ENCODE assay signal across 1 cellular context in genomic region chr2:72077702-72078169, GRCh38.
TF ChIP-seq lines count a peak whose summit lies in the region.

No MANE protein-coding gene starts in this region.

TF ChIP-seq in HepG2, 621 proteins besides CTCF, POLR2A, EP300 and RAD21 (continued from another document):
- TF ChIP-seq E2F5 (CRISPR knock-in tag; conservative IDR thresholded peaks at IDR 0.05): no peak
- TF ChIP-seq POGZ (CRISPR knock-in tag; IDR thresholded peaks at IDR 0.05): peak; percentile 79; the same call in 1 of the 2 replicates
- TF ChIP-seq ZNF383 (CRISPR knock-in tag; IDR thresholded peaks at IDR 0.05; ENCODE audit: borderline replicate concordance): no peak
- TF ChIP-seq KLF15 (CRISPR knock-in tag; IDR thresholded peaks at IDR 0.05; ENCODE audit: borderline replicate concordance): no peak
- no peak for TF ChIP-seq ZNF354B (CRISPR knock-in tag; IDR thresholded peaks at IDR 0.05)
- peak; percentile 98 for TF ChIP-seq NKX3-1 (CRISPR knock-in tag; IDR thresholded peaks at IDR 0.05)
- TF ChIP-seq ETV5 (CRISPR knock-in tag; IDR thresholded peaks at IDR 0.05; ENCODE audit: borderline replicate concordance): peak; percentile 97
- TF ChIP-seq ZNF136 (CRISPR knock-in tag; IDR thresholded peaks at IDR 0.05; ENCODE audit: low read depth): no peak
- no peak for TF ChIP-seq MNT (IDR thresholded peaks at IDR 0.05)
- TF ChIP-seq HNF1B (CRISPR knock-in tag; IDR thresholded peaks at IDR 0.05): peak; percentile 91
- no peak for TF ChIP-seq HNRNPL (IDR thresholded peaks at IDR 0.05; ENCODE audit: low read depth, low read length)
- TF ChIP-seq ZSCAN30 (CRISPR knock-in tag; IDR thresholded peaks at IDR 0.05): no peak
- TF ChIP-seq ZNF431 (CRISPR knock-in tag; IDR thresholded peaks at IDR 0.05; ENCODE audit: borderline replicate concordance, low read depth): no peak; the same call in 1 of the 2 replicates
- TF ChIP-seq ATAD3A (CRISPR knock-in tag; IDR thresholded peaks at IDR 0.05): no peak
- TF ChIP-seq TRIM22 (IDR thresholded peaks at IDR 0.05): no peak
- peak; percentile 100 for TF ChIP-seq HMG20A (CRISPR knock-in tag; IDR thresholded peaks at IDR 0.05; ENCODE audit: borderline replicate concordance)
- TF ChIP-seq USF2 (IDR thresholded peaks at IDR 0.05; ENCODE audit: low read depth, low read length): no peak
- TF ChIP-seq USF2 (CRISPR knock-in tag; IDR thresholded peaks at IDR 0.05; ENCODE audit: borderline replicate concordance): no peak
- TF ChIP-seq BRCA1 (CRISPR knock-in tag; IDR thresholded peaks at IDR 0.05): no peak
- no peak for TF ChIP-seq ZNF292 (CRISPR knock-in tag; IDR thresholded peaks at IDR 0.05; ENCODE audit: borderline replicate concordance, low read depth)
- TF ChIP-seq REST (IDR thresholded peaks at IDR 0.05; ENCODE audit: borderline replicate concordance in 1 of 2, low read depth in 1 of 2, low read length in 2 of 2): peak in 1 of 2 experiments; percentile 84; a peak in 2 of 4 replicates
- peak; percentile 95; the same call in 1 of the 2 replicates for TF ChIP-seq MBD4 (IDR thresholded peaks at IDR 0.05; ENCODE audit: borderline replicate concordance, low read length)
- no peak for TF ChIP-seq PHB2 (IDR thresholded peaks at IDR 0.05; ENCODE audit: partially characterized antibody)
- peak; percentile 95 for TF ChIP-seq MLX (CRISPR knock-in tag; IDR thresholded peaks at IDR 0.05)
- no peak for TF ChIP-seq SMARCE1 (IDR thresholded peaks at IDR 0.05; ENCODE audit: borderline replicate concordance)
- no peak for TF ChIP-seq ZBTB46 (CRISPR knock-in tag; IDR thresholded peaks at IDR 0.05; ENCODE audit: borderline replicate concordance)
- peak; percentile 73 for TF ChIP-seq GATAD1 (CRISPR knock-in tag; IDR thresholded peaks at IDR 0.05)
- peak; percentile 94; the same call in 1 of the 2 replicates for TF ChIP-seq GATA4 (IDR thresholded peaks at IDR 0.05; ENCODE audit: borderline replicate concordance, low read depth)
- no peak for TF ChIP-seq ZNF737 (CRISPR knock-in tag; IDR thresholded peaks at IDR 0.05; ENCODE audit: borderline replicate concordance)
- TF ChIP-seq BATF2 (CRISPR knock-in tag; IDR thresholded peaks at IDR 0.05): no peak
- no peak for TF ChIP-seq PRDM15 (CRISPR knock-in tag; IDR thresholded peaks at IDR 0.05)
- TF ChIP-seq SPEN (CRISPR knock-in tag; IDR thresholded peaks at IDR 0.05; ENCODE audit: low read depth): 0 out of 2 replicates have a peak, but pooled peaks have one; percentile 41
- peak; percentile 100 for TF ChIP-seq FOXA3 (CRISPR knock-in tag; IDR thresholded peaks at IDR 0.05)
- no peak for TF ChIP-seq ZNF333 (CRISPR knock-in tag; IDR thresholded peaks at IDR 0.05; ENCODE audit: borderline replicate concordance)
- no peak for TF ChIP-seq ZNF605 (CRISPR knock-in tag; IDR thresholded peaks at IDR 0.05)
- TF ChIP-seq NR0B2 (CRISPR knock-in tag; IDR thresholded peaks at IDR 0.05): no peak
- TF ChIP-seq ZNF362 (CRISPR knock-in tag; IDR thresholded peaks at IDR 0.05; ENCODE audit: borderline replicate concordance): peak; percentile 34; the same call in 1 of the 2 replicates
- TF ChIP-seq ZNF468 (CRISPR knock-in tag; IDR thresholded peaks at IDR 0.05): no peak
TF ChIP-seq in HepG2: peak in this region for 182.
